In genomic region chr11:95232666-95233065, GRCh38 we compare ENCODE assay signal across 10 cellular contexts. TPM values are rescaled to one million over a fixed set of nuclear protein-coding genes. Genes with fewer than 3 reads are reported as not detected.
DNase-seq lines count a peak whose midpoint lies in the region; ATAC-seq and TF ChIP-seq lines count a peak whose summit lies in the region.
"Had no signal": no experiment of that assay in that cellular context is flagged by ENCODE, and none has a peak within 500 bp of the region (broad histone marks: within the 10 kb centered on the region; RNA-seq: fewer than 3 reads in every experiment).

No MANE protein-coding gene starts in this region.

- POLR2A ChIA-PET in MCF 10A (lab: Yijun Ruan, JAX) = interaction anchor here (0.6 to 2.3 kb wide), 3 partner anchors 21 to 165 kb away, joined by 3 to 13 read pairs (median 12); no protein-coding TSS in a partner anchor

- H3K27ac ChIP-seq in breast epithelium (peak overlapping the region; percentile 92 to 93), cingulate gyrus (ENCODE audit: low read depth, low read length) (peak overlapping the region; percentile 95), upper lobe of left lung (peak overlapping the region; percentile 66 to 97 (median 84))

- H3K4me3 ChIP-seq in breast epithelium (peak overlapping the region; percentile 81 to 96 (median 84)), mononuclear cell (ENCODE audit: low read length) (peak overlapping the region; percentile 45), upper lobe of left lung (peak overlapping the region in 3 of 4 donors; percentile 92 to 99 (median 95))

- H3K36me3 Mint-ChIP-seq in MCF 10A (ENCODE audit: insufficient read depth, unreplicated experiment) = no peaks in the 10 kb centered on the region
- H3K36me3 Mint-ChIP-seq: naive B cell had no signal

- no peaks in the 10 kb centered on the region for H3K4me1 ChIP-seq in breast epithelium
- H3K4me1 ChIP-seq in mononuclear cell (ENCODE audit: insufficient read depth, low read length) = peaks cover 25% of the 10 kb centered on the region
- H3K4me1 ChIP-seq in upper lobe of left lung = peaks cover 7 to 39% (median 14%) of the 10 kb centered on the region in 4 donors

- H3K36me3 ChIP-seq in breast epithelium = no peaks in the 10 kb centered on the region
- H3K36me3 ChIP-seq in upper lobe of left lung = no peaks in the 10 kb centered on the region

- BruUV-seq in MCF 10A (replicated peaks; lab: Mats Ljungman, UMichigan) = no TSS peak

- H3K27me3 ChIP-seq in breast epithelium (no peaks in the 10 kb centered on the region), mononuclear cell (ENCODE audit: insufficient read depth, low read length) (no peaks in the 10 kb centered on the region), upper lobe of left lung (no peaks in the 10 kb centered on the region)

- CTCF ChIA-PET in MCF 10A (lab: Yijun Ruan, JAX) = interaction anchor here (0.7 to 2.2 kb wide), 7 partner anchors 20 to 473 kb away, joined by 3 to 26 read pairs (median 3); no protein-coding TSS in a partner anchor

- 65% methylated on average over 3 of the region's 3 CpGs for WGBS in upper lobe of left lung, 2 donors

- ATAC-seq in upper lobe of left lung (ENCODE audit: low FRiP score in 2 of 2) (no peak), HG03469 (IDR thresholded peaks at IDR 0.05; ENCODE audit: unreplicated experiment) (no peak), HG02610 (IDR thresholded peaks at IDR 0.05; ENCODE audit: unreplicated experiment) (no peak)

- no peaks in the 10 kb centered on the region for H3K27me3 Mint-ChIP-seq in MCF 10A (ENCODE audit: insufficient read depth, unreplicated experiment)
- H3K27me3 Mint-ChIP-seq: central memory CD8-positive, alpha-beta T cell; naive B cell had no signal

- H3K4me3 Mint-ChIP-seq in MCF 10A (ENCODE audit: unreplicated experiment) = no peak overlapping the region
- H3K4me3 Mint-ChIP-seq: central memory CD8-positive, alpha-beta T cell; naive B cell had no signal

- TF ChIP-seq CTCF in breast epithelium (IDR thresholded peaks at IDR 0.05) (no peak), MCF 10A (IDR thresholded peaks at IDR 0.05; ENCODE audit: unreplicated experiment) (no peak), upper lobe of left lung (IDR thresholded peaks at IDR 0.05) (no peak)

- H3K9me3 Mint-ChIP-seq in MCF 10A (ENCODE audit: unreplicated experiment) = no peaks in the 10 kb centered on the region
- H3K9me3 Mint-ChIP-seq: central memory CD8-positive, alpha-beta T cell; naive B cell had no signal

- H3K4me1 Mint-ChIP-seq in MCF 10A (ENCODE audit: insufficient read depth, unreplicated experiment) = peaks cover 19% of the 10 kb centered on the region

- no peak for TF ChIP-seq POLR2A in breast epithelium (IDR thresholded peaks at IDR 0.05)
- no peak for TF ChIP-seq POLR2A in upper lobe of left lung (IDR thresholded peaks at IDR 0.05)

- DNase-seq in breast epithelium (ENCODE audit: low spot score in 2 of 2) (no peak), MCF 10A (ENCODE audit: unreplicated experiment) (no peak), upper lobe of left lung (no peak)
- no peak for DNase-seq in activated CD8-positive, alpha-beta memory T cell treated with anti-CD3 and anti-CD28 coated beads, Interleukin-2, amount 50 U/mL, for 48 hours

- H3K9me3 ChIP-seq in breast epithelium (no peaks in the 10 kb centered on the region), mononuclear cell (ENCODE audit: low read depth, low read length) (no peaks in the 10 kb centered on the region), upper lobe of left lung (no peaks in the 10 kb centered on the region)

- H3K27ac Mint-ChIP-seq in MCF 10A (ENCODE audit: low read depth, unreplicated experiment) = no peak overlapping the region

- TF ChIP-seq EP300 in upper lobe of left lung (IDR thresholded peaks at IDR 0.05) = no peak

- intact Hi-C loops in breast epithelium (cut with DNase I; ENCODE audit: low total_unique reads) = no loop called here
- intact Hi-C loops in MCF 10A (cut with micrococcal nuclease) = loop anchor here (5.0 kb wide), 2 partner anchors 165 to 350 kb away; partner anchors contain the start of gene SRSF8

RNA-seq across cellular contexts. Expression of gene SESN3, which starts 1.7 kb away (rescaled TPM):
- total RNA-seq in breast epithelium (10 to 100 TPM; 28.2 to 98.1 (median 39.7) TPM), MCF 10A (2022) (3.0 and 6.3 TPM in 2 replicates), mononuclear cell (105 TPM), upper lobe of left lung (10 to 100 TPM; 11.5 to 48.8 (median 23.2) TPM)

Comparison
In these comparisons a context has a peak if more than half of its experiments do, and no peak if none do; other contexts are left out.
1. H3K4me3 ChIP-seq: peak in every context shown above with its lines; median percentile 95 in upper lobe of left lung; 84 in breast epithelium; 45 in mononuclear cell.